29 cellular contexts compared by ENCODE assay signal in the genomic region with DNA sequence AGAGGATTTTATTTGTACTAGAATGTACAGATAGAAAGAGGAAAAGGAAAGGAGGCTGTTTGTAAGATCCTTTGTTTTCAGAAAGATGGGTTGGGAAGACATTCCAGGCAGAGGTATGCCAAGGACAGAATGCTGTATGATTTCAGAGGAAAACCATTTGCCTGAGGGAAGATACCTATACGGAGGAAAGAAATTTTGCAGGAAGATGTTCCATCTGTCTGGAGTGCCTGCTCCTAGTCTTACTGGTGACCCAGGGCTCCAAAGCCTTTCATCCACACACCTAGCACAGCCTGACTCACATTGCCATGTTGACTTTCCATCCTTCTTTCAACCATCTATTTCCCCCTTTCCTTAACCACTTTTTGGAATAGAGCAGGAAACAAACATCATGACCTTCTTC. TPM values are rescaled to one million over a fixed set of nuclear protein-coding genes. Genes with fewer than 3 reads are reported as not detected.
"Had no signal": no experiment of that assay in that cellular context is flagged by ENCODE, and none has a peak within 500 bp of the region (broad histone marks: within the 10 kb centered on the region; RNA-seq: fewer than 3 reads in every experiment).

No MANE protein-coding gene starts in this region.

- H3K27me3 Mint-ChIP-seq: stimulated activated naive B cell treated with anti-CD40 and anti-IgM and Interleukin-4, amounts not matched to agents 10 μg/mL and 1 μg/mL and 100 μg/mL, for 72 hours; type B pancreatic cell had no signal

- FAIRE-seq: astrocyte, colon, frontal cortex had no signal

- H3K36me3 ChIP-seq: adrenal gland, prostate gland, vagina had no signal

- H3K4me3 Mint-ChIP-seq: activated naive CD8-positive, alpha-beta T cell; activated T-cell treated with anti-CD3 and anti-CD28 coated beads, Interleukin-2, amount 50 U/mL, for 4 hours; central memory CD8-positive, alpha-beta T cell; naive thymus-derived CD4-positive, alpha-beta T cell; neural crest cell; stimulated activated naive B cell treated with anti-CD40 and anti-IgM and Interleukin-4, amounts not matched to agents 10 μg/mL and 1 μg/mL and 100 μg/mL, for 72 hours; type B pancreatic cell had no signal

- H3K36me3 Mint-ChIP-seq: type B pancreatic cell had no signal

- H3K27ac Mint-ChIP-seq: activated naive CD8-positive, alpha-beta T cell; activated T-helper 2 cell treated with anti-CD3 and anti-CD28 coated beads, Interferon-gamma antibody, Interleukin-2, Interleukin-4, amounts not matched to agents 10 μg/mL and 5 μg/mL and 100 μg/mL, durations not matched to agents 14 hours and 24 hours and 36 hours; naive thymus-derived CD4-positive, alpha-beta T cell; stimulated activated naive B cell treated with anti-CD40 and anti-IgM and Interleukin-4, amounts not matched to agents 10 μg/mL and 1 μg/mL and 100 μg/mL, for 72 hours; type B pancreatic cell had no signal

- H3K4me1 Mint-ChIP-seq: neural crest cell had no signal

- H3K9me3 Mint-ChIP-seq: central memory CD8-positive, alpha-beta T cell had no signal

- H3K4me3 ChIP-seq: adrenal gland, prostate gland, testis, vagina had no signal

- H3K27me3 ChIP-seq: adrenal gland, testis, vagina had no signal

- DNase-seq: activated CD4-positive, alpha-beta T cell treated with anti-CD3 and anti-CD28 coated beads for 4 hours; activated CD4-positive, alpha-beta T cell treated with anti-CD3 and anti-CD28 coated beads, Interleukin-2, amount 50 U/mL, for 48 hours; activated CD4-positive, CD25-positive, alpha-beta regulatory T cell; activated CD8-positive, alpha-beta memory T cell treated with anti-CD3 and anti-CD28 coated beads, Interleukin-2, amount 50 U/mL, for 48 hours; activated naive CD4-positive, alpha-beta T cell; activated T-cell treated with anti-CD3 and anti-CD28 coated beads, Interleukin-2, amount 50 U/mL, for 4 hours; adrenal gland; effector memory CD4-positive, alpha-beta T cell; hippocampal formation; left cardiac atrium; mesenchymal stem cell; naive thymus-derived CD4-positive, alpha-beta T cell; occipital lobe; stimulated activated CD4-positive, alpha-beta T cell treated with anti-CD3 and anti-CD28 coated beads, Interleukin-2, amount 100 ng/mL, for 48 hours; stimulated activated CD8-positive, alpha-beta memory T cell treated with anti-CD3 and anti-CD28 coated beads, Interleukin-4, amount 100 ng/mL, for 48 hours; stimulated activated naive B cell treated with anti-CD40 and anti-IgM and Interleukin-4, amounts not matched to agents 10 μg/mL and 1 μg/mL and 100 μg/mL, for 72 hours; T1000; testis had no signal

- ATAC-seq: activated T-cell treated with anti-CD3 and anti-CD28 coated beads, Interleukin-2, amount 50 U/mL, for 4 hours; esophagus mucosa; left cardiac atrium; naive thymus-derived CD4-positive, alpha-beta T cell; stimulated activated naive B cell treated with anti-CD40 and anti-IgM and Interleukin-4, amounts not matched to agents 10 μg/mL and 1 μg/mL and 100 μg/mL, for 72 hours had no signal

RNA-seq across cellular contexts. Expression of gene SAMD13, which starts 18.2 kb away (rescaled TPM):
- total RNA-seq: vagina had no signal
